ENCODE assay signal across 14 cellular contexts in the genomic region with DNA sequence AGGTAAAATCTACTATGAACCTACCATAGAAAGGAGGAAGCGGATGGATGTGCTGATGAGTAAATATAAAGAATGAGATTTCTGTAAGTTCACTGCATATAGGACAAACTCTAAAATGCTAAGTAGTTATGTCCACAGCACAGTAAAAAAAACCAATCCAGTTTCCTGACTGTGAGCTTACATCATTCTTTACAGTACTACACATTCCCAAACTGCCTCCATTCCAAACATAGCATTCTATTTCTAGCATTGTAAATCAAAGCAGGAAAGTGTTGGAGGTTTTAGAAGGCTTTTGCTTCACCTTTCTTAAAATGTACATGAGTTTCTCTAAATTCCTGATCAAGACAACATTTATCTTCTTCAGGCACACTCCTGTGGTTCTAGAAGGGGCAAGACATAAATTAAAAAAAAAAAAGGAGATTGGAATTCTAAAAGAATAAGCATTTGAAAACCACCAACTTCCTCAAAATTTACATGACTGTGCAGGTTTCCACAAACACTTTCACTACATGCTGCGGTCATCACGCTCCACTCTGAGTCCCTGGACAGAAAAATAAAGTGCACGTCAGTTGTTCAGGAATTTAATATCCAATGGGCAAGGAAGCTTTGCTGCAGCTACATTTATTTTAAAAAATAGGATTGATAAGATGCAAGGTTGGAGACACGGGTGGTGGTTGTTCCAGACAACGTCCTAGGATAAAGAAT.
DNase-seq lines count a peak whose midpoint lies in the region; ATAC-seq and TF ChIP-seq lines count a peak whose summit lies in the region.
"Had no signal": no experiment of that assay in that cellular context is flagged by ENCODE, and none has a peak within 500 bp of the region (broad histone marks: within the 10 kb centered on the region; RNA-seq: fewer than 3 reads in every experiment).

No MANE protein-coding gene starts in this region.

- H2BK15ac ChIP-seq in IMR-90 (ENCODE audit: low read depth, low read length) = no peak overlapping the region

- H3K79me1 ChIP-seq in IMR-90 (ENCODE audit: low read depth in 1 of 2, low read length in 2 of 2) = no peaks in the 10 kb centered on the region

- H2AFZ ChIP-seq in IMR-90 (replicated peaks; ENCODE audit: low read length, poor library complexity) = no peak overlapping the region

- no peaks in the 10 kb centered on the region for H4K20me1 ChIP-seq in IMR-90 (ENCODE audit: insufficient read depth, low read length)

- no peak overlapping the region for H2BK5ac ChIP-seq in IMR-90 (ENCODE audit: low read depth, low read length, poor library complexity, severe bottlenecking)

- no peak overlapping the region for H2BK120ac ChIP-seq in IMR-90 (ENCODE audit: low read depth, low read length)

- no peak overlapping the region for H4K8ac ChIP-seq in IMR-90 (ENCODE audit: low read depth in 2 of 2, low read length in 2 of 2)

- H3K4me1 ChIP-seq in IMR-90 (ENCODE audit: control insufficient read depth, insufficient read depth, low read length) = no peaks in the 10 kb centered on the region

- dilution Hi-C loops in IMR-90 (cut with HindIII; ENCODE audit: low sequenced_read_pairs, unreplicated experiment) = no loop called here

- H3K4me1 Mint-ChIP-seq in chondrocyte (ENCODE audit: low read depth) = peaks cover 21% of the 10 kb centered on the region
- H3K4me1 Mint-ChIP-seq: activated CD4-positive, alpha-beta memory T cell treated with anti-CD3 and anti-CD28 coated beads, Interleukin-2, amount 10 ng/mL, durations not matched to agents 7 days and 5 days had no signal

- H3K9me1 ChIP-seq in IMR-90 (ENCODE audit: insufficient read depth, low read length) = no peaks in the 10 kb centered on the region

- intact Hi-C loops in IMR-90 (cut with micrococcal nuclease) = no loop called here

- H3K4me3 ChIP-seq in IMR-90 (ENCODE audit: insufficient read depth, low read depth, low read length) = no peak overlapping the region

- no peak overlapping the region for H3K56ac ChIP-seq in IMR-90 (ENCODE audit: extremely low read depth, insufficient read depth, low read length)

- no peak overlapping the region for H4K5ac ChIP-seq in IMR-90 (ENCODE audit: low read depth, low read length)

- no peak overlapping the region for H4K91ac ChIP-seq in IMR-90 (ENCODE audit: insufficient read depth, low read depth, low read length)

- no peak overlapping the region for H3K23ac ChIP-seq in IMR-90 (ENCODE audit: low read depth, low read length)

- peaks cover 10% of the 10 kb centered on the region for H3K9me3 Mint-ChIP-seq in chondrocyte (ENCODE audit: low read depth)
- H3K9me3 Mint-ChIP-seq: activated CD4-positive, alpha-beta memory T cell treated with anti-CD3 and anti-CD28 coated beads, Interleukin-2, amount 10 ng/mL, durations not matched to agents 7 days and 5 days had no signal

- H3K14ac ChIP-seq in IMR-90 (replicated peaks; ENCODE audit: low read depth, low read length) = no peak overlapping the region

- H3K36me3 ChIP-seq in IMR-90 (ENCODE audit: control insufficient read depth, insufficient read depth, low read length) = no peaks in the 10 kb centered on the region

- no peak overlapping the region for H3K27ac ChIP-seq in IMR-90 (ENCODE audit: insufficient read depth, low read length)
- H3K27ac ChIP-seq: RWPE1 had no signal

- peak overlapping the region; percentile 43 for H3K4me3 Mint-ChIP-seq in chondrocyte (ENCODE audit: unreplicated experiment)
- H3K4me3 Mint-ChIP-seq: activated CD4-positive, alpha-beta memory T cell treated with anti-CD3 and anti-CD28 coated beads, Interleukin-2, amount 10 ng/mL, durations not matched to agents 7 days and 5 days had no signal

- TF ChIP-seq RAD21 in IMR-90 (IDR thresholded peaks at IDR 0.05; ENCODE audit: low read length) = no peak

- TF ChIP-seq CTCF in IMR-90 (conservative IDR thresholded peaks at IDR 0.05; ENCODE audit: low read depth, low read length) (no peak), chondrocyte (IDR thresholded peaks at IDR 0.05) (no peak)

- H3K18ac ChIP-seq in IMR-90 (ENCODE audit: low read depth, low read length) = no peak overlapping the region

- WGBS in IMR-90 (ENCODE audit: extremely low coverage in 2 of 2, insufficient read length in 1 of 2), 2 experiments = no CpG with 5 or more reads among the region's 6 CpGs

- CTCF ChIA-PET in IMR-90 (lab: Yijun Ruan, JAX) = no interaction called here

- no TSS peak for BruUV-seq in IMR-90 (replicated peaks; lab: Mats Ljungman, UMichigan)

- H3K9me3 ChIP-seq in IMR-90 (ENCODE audit: control insufficient read depth, insufficient read depth, low read length) = peaks cover 5% of the 10 kb centered on the region

- no peaks in the 10 kb centered on the region for H3K27me3 ChIP-seq in IMR-90 (ENCODE audit: control insufficient read depth, insufficient read depth, low read length)

- H3K36me3 Mint-ChIP-seq in chondrocyte (ENCODE audit: low read depth) = no peaks in the 10 kb centered on the region

- H3K27me3 Mint-ChIP-seq in chondrocyte (ENCODE audit: low read depth) = no peaks in the 10 kb centered on the region
- H3K27me3 Mint-ChIP-seq: activated CD4-positive, alpha-beta memory T cell treated with anti-CD3 and anti-CD28 coated beads, Interleukin-2, amount 10 ng/mL, durations not matched to agents 7 days and 5 days had no signal

- TF ChIP-seq POLR2A in IMR-90 (IDR thresholded peaks at IDR 0.05; ENCODE audit: low read depth, low read length) = no peak

- no peak overlapping the region for H3K4ac ChIP-seq in IMR-90 (ENCODE audit: low read depth, low read length)

- H3K27ac Mint-ChIP-seq in chondrocyte (ENCODE audit: unreplicated experiment) = peak overlapping the region; percentile 86
- H3K27ac Mint-ChIP-seq: activated CD4-positive, alpha-beta memory T cell treated with anti-CD3 and anti-CD28 coated beads, Interleukin-2, amount 10 ng/mL, durations not matched to agents 7 days and 5 days had no signal

- POLR2A ChIA-PET in IMR-90 (lab: Charles Lee; ENCODE audit: unreplicated experiment) = no interaction called here

- no peak overlapping the region for H2AK9ac ChIP-seq in IMR-90 (replicated peaks; ENCODE audit: low read depth, low read length, poor library complexity)

- peak; percentile 4 for DNase-seq in GM03348 (ENCODE audit: low spot score)
- DNase-seq in IMR-90 = peak; percentile 2
- DNase-seq in chondrocyte (ENCODE audit: low spot score) = no peak
- peak; percentile 0 for DNase-seq in myocyte (ENCODE audit: low read depth)
- no peak for DNase-seq in stimulated activated CD4-positive, alpha-beta T cell treated with anti-CD3 and anti-CD28 coated beads, Interleukin-2, amount 100 ng/mL, for 24 hours
- DNase-seq in activated effector memory CD4-positive, alpha-beta T cell treated with Interleukin-2 at 50 U/mL for 16 hours = no peak
- DNase-seq: activated CD4-positive, alpha-beta memory T cell treated with anti-CD3 and anti-CD28 coated beads, Interleukin-2, amount 10 ng/mL, durations not matched to agents 7 days and 5 days; COR-L47; H7; NCI-H1048; NCI-H748 treated with DMSO at 0.1 percent for 48 hours had no signal

- ATAC-seq in IMR-90 (ENCODE audit: low read depth) (peak; percentile 42; the same call in 1 of the 2 replicates), GM18520 (IDR thresholded peaks at IDR 0.05; ENCODE audit: unreplicated experiment) (no peak), GM21381 (IDR thresholded peaks at IDR 0.05; ENCODE audit: unreplicated experiment) (no peak)

- no peak overlapping the region for H2BK20ac ChIP-seq in IMR-90 (ENCODE audit: low read depth, low read length)

- no peak overlapping the region for H3K4me2 ChIP-seq in IMR-90 (ENCODE audit: low read depth, low read length)

- H2AK5ac ChIP-seq in IMR-90 (ENCODE audit: low read depth, low read length) = no peak overlapping the region

- no peak overlapping the region for H3K9ac ChIP-seq in IMR-90 (ENCODE audit: low read depth, low read length)

- in situ Hi-C loops in IMR-90 (cut with MboI; ENCODE audit: low sequenced_read_pairs) = no loop called here

TF ChIP-seq in IMR-90, 13 proteins besides CTCF, POLR2A, EP300 and RAD21:
- TF ChIP-seq MAZ (IDR thresholded peaks at IDR 0.05; ENCODE audit: borderline replicate concordance, low read depth, low read length) = no peak
- TF ChIP-seq RFX5 (IDR thresholded peaks at IDR 0.05; ENCODE audit: low read depth, low read length) = no peak
- TF ChIP-seq CHD1 (IDR thresholded peaks at IDR 0.05; ENCODE audit: low read depth, low read length) = no peak
- no peak for TF ChIP-seq MXI1 (IDR thresholded peaks at IDR 0.05; ENCODE audit: borderline replicate concordance, low read depth, low read length)
- TF ChIP-seq FOS (IDR thresholded peaks at IDR 0.05; ENCODE audit: low read depth, low read length) = no peak
- no peak for TF ChIP-seq SMC3 (IDR thresholded peaks at IDR 0.05; ENCODE audit: low read depth, low read length)
- TF ChIP-seq CEBPB (IDR thresholded peaks at IDR 0.05; ENCODE audit: low read depth, low read length) = no peak
- no peak for TF ChIP-seq MAFK (IDR thresholded peaks at IDR 0.05; ENCODE audit: low read depth, low read length)
- no peak for TF ChIP-seq USF2 (IDR thresholded peaks at IDR 0.05; ENCODE audit: low read depth, low read length)
- TF ChIP-seq RCOR1 (IDR thresholded peaks at IDR 0.05; ENCODE audit: insufficient replicate concordance, low read length) = no peak
- no peak for TF ChIP-seq ELK1 (IDR thresholded peaks at IDR 0.05; ENCODE audit: borderline replicate concordance, low read depth, low read length)
- TF ChIP-seq BHLHE40 (IDR thresholded peaks at IDR 0.05; ENCODE audit: low read depth, low read length) = no peak
- no peak for TF ChIP-seq NFE2L2 (IDR thresholded peaks at IDR 0.05; ENCODE audit: low read depth, low read length)

Comparison
In these comparisons a context has a peak if more than half of its experiments do, and no peak if none do; other contexts are left out.
1. DNase-seq: peak in GM03348 (single experiment), IMR-90 (single experiment) and myocyte (single experiment); none in chondrocyte (single experiment), stimulated activated CD4-positive, alpha-beta T cell treated with anti-CD3 and anti-CD28 coated beads, Interleukin-2, amount 100 ng/mL, for 24 hours (0 of 2) and activated effector memory CD4-positive, alpha-beta T cell treated with Interleukin-2 at 50 U/mL for 16 hours (single experiment).